11 cellular contexts compared by ENCODE assay signal in genomic region chr10:4051011-4051407, GRCh38.
DNase-seq lines count a peak whose midpoint lies in the region; ATAC-seq and TF ChIP-seq lines count a peak whose summit lies in the region.
"Had no signal": no experiment of that assay in that cellular context is flagged by ENCODE, and none has a peak within 500 bp of the region (broad histone marks: within the 10 kb centered on the region; RNA-seq: fewer than 3 reads in every experiment).

No MANE protein-coding gene starts in this region.

- no peaks in the 10 kb centered on the region for H3K27me3 Mint-ChIP-seq in stimulated activated naive CD8-positive, alpha-beta T cell treated with anti-CD3 and anti-CD28 coated beads, Interleukin-15, Interleukin-2, amounts not matched to agents 100 ng/mL and 50 ng/mL, for 24 hours
- H3K27me3 Mint-ChIP-seq in stimulated activated naive CD8-positive, alpha-beta T cell treated with anti-CD3 and anti-CD28 coated beads, Interleukin-15, amount 100 ng/mL, for 72 hours = peaks cover 8% of the 10 kb centered on the region
- H3K27me3 Mint-ChIP-seq in nephron (ENCODE audit: low read depth) (peaks cover 4% of the 10 kb centered on the region), mesothelial cell of epicardium (ENCODE audit: low read depth) (no peaks in the 10 kb centered on the region)

- no peaks in the 10 kb centered on the region for H4K20me1 ChIP-seq in fibroblast of lung (ENCODE audit: control insufficient read depth, extremely low read depth, insufficient read depth, low read length)

- H3K9ac ChIP-seq in fibroblast of lung (ENCODE audit: insufficient read depth, low read length) = no peak overlapping the region

- H3K27me3 ChIP-seq in fibroblast of lung (ENCODE audit: control insufficient read depth, insufficient read depth, low read length) = no peaks in the 10 kb centered on the region

- DNase-seq in stimulated activated naive CD8-positive, alpha-beta T cell treated with anti-CD3 and anti-CD28 coated beads, Interleukin-15, amount 100 ng/mL, for 72 hours = no peak
- peak in 1 of 2 donors; percentile 83 for DNase-seq in fibroblast of lung (ENCODE audit: low read depth in 2 of 2)
- no peak for DNase-seq in mesothelial cell of epicardium (ENCODE audit: low spot score in 2 of 2, unreplicated experiment in 2 of 2)
- no peak for DNase-seq in activated CD4-positive, CD25-positive, alpha-beta regulatory T cell treated with anti-CD3 and anti-CD28 coated beads, Interleukin-2, amount 50 U/mL, for 72 hours
- DNase-seq: central memory CD4-positive, alpha-beta T cell; NCI-H1930; T-helper 9 cell had no signal

- no peaks in the 10 kb centered on the region for H3K36me3 ChIP-seq in fibroblast of lung (ENCODE audit: control insufficient read depth, insufficient read depth, low read length)

- no peaks in the 10 kb centered on the region for H3K79me2 ChIP-seq in fibroblast of lung (ENCODE audit: control insufficient read depth, insufficient read depth, low read length)

- H3K4me2 ChIP-seq in fibroblast of lung (ENCODE audit: extremely low read depth, insufficient read depth, low read length) = peak overlapping the region; percentile 97

- peak overlapping the region; percentile 82 for H2AFZ ChIP-seq in fibroblast of lung (ENCODE audit: low read length)

- no peaks in the 10 kb centered on the region for H3K4me1 Mint-ChIP-seq in stimulated activated naive CD8-positive, alpha-beta T cell treated with anti-CD3 and anti-CD28 coated beads, Interleukin-15, Interleukin-2, amounts not matched to agents 100 ng/mL and 50 ng/mL, for 24 hours (ENCODE audit: low read depth)
- peaks cover 8% of the 10 kb centered on the region for H3K4me1 Mint-ChIP-seq in stimulated activated naive CD8-positive, alpha-beta T cell treated with anti-CD3 and anti-CD28 coated beads, Interleukin-15, amount 100 ng/mL, for 72 hours
- H3K4me1 Mint-ChIP-seq in nephron = peaks cover 40% of the 10 kb centered on the region
- H3K4me1 Mint-ChIP-seq in mesothelial cell of epicardium = no peaks in the 10 kb centered on the region

- H3K9me3 ChIP-seq in fibroblast of lung (ENCODE audit: control insufficient read depth, insufficient read depth, low read depth, low read length) = no peaks in the 10 kb centered on the region

- no peak overlapping the region for H3K27ac Mint-ChIP-seq in stimulated activated naive CD8-positive, alpha-beta T cell treated with anti-CD3 and anti-CD28 coated beads, Interleukin-15, Interleukin-2, amounts not matched to agents 100 ng/mL and 50 ng/mL, for 24 hours
- H3K27ac Mint-ChIP-seq in stimulated activated naive CD8-positive, alpha-beta T cell treated with anti-CD3 and anti-CD28 coated beads, Interleukin-15, amount 100 ng/mL, for 72 hours = no peak overlapping the region
- peak overlapping the region; percentile 39 to 82 (median 72) for H3K27ac Mint-ChIP-seq in nephron
- H3K27ac Mint-ChIP-seq in mesothelial cell of epicardium = no peak overlapping the region

- no peaks in the 10 kb centered on the region for H3K4me1 ChIP-seq in fibroblast of lung (ENCODE audit: control insufficient read depth, extremely low read depth, insufficient read depth, low read length)

- peak overlapping the region; percentile 27 to 50 (median 46) for H3K4me3 ChIP-seq in fibroblast of lung (replicated peaks in 1 of 4; ENCODE audit: control extremely low read depth in 1 of 4, insufficient read depth in 1 of 4, low read depth in 3 of 4, low read length in 4 of 4)

- TF ChIP-seq CTCF in fibroblast of lung (conservative IDR thresholded peaks at IDR 0.05 in 1 of 2, IDR thresholded peaks at IDR 0.05 in 1 of 2; ENCODE audit: low read depth in 1 of 2, low read length in 2 of 2) = no peak
- TF ChIP-seq CTCF in nephron (IDR thresholded peaks at IDR 0.05; ENCODE audit: unreplicated experiment in 3 of 3) = no peak
- no peak for TF ChIP-seq CTCF in mesothelial cell of epicardium (IDR thresholded peaks at IDR 0.05; ENCODE audit: unreplicated experiment)

- ATAC-seq in stimulated activated naive CD8-positive, alpha-beta T cell treated with anti-CD3 and anti-CD28 coated beads, Interleukin-15, amount 100 ng/mL, for 72 hours = no peak
- ATAC-seq in HG03280 (IDR thresholded peaks at IDR 0.05; ENCODE audit: unreplicated experiment) (no peak), GM19395 (IDR thresholded peaks at IDR 0.05; ENCODE audit: unreplicated experiment) (no peak)

- no peaks in the 10 kb centered on the region for H3K9me3 Mint-ChIP-seq in stimulated activated naive CD8-positive, alpha-beta T cell treated with anti-CD3 and anti-CD28 coated beads, Interleukin-15, Interleukin-2, amounts not matched to agents 100 ng/mL and 50 ng/mL, for 24 hours
- no peaks in the 10 kb centered on the region for H3K9me3 Mint-ChIP-seq in stimulated activated naive CD8-positive, alpha-beta T cell treated with anti-CD3 and anti-CD28 coated beads, Interleukin-15, amount 100 ng/mL, for 72 hours
- H3K9me3 Mint-ChIP-seq in nephron (peaks cover 5% of the 10 kb centered on the region), mesothelial cell of epicardium (no peaks in the 10 kb centered on the region)

- H3K4me3 Mint-ChIP-seq in stimulated activated naive CD8-positive, alpha-beta T cell treated with anti-CD3 and anti-CD28 coated beads, Interleukin-15, Interleukin-2, amounts not matched to agents 100 ng/mL and 50 ng/mL, for 24 hours = peak overlapping the region; percentile 30
- H3K4me3 Mint-ChIP-seq in stimulated activated naive CD8-positive, alpha-beta T cell treated with anti-CD3 and anti-CD28 coated beads, Interleukin-15, amount 100 ng/mL, for 72 hours = no peak overlapping the region
- H3K4me3 Mint-ChIP-seq in nephron = peak overlapping the region in 1 of 3 experiments; percentile 28
- H3K4me3 Mint-ChIP-seq in mesothelial cell of epicardium = no peak overlapping the region

- H3K27ac ChIP-seq in fibroblast of lung (ENCODE audit: insufficient read depth, low read length) = peak overlapping the region; percentile 73

- H3K36me3 Mint-ChIP-seq in stimulated activated naive CD8-positive, alpha-beta T cell treated with anti-CD3 and anti-CD28 coated beads, Interleukin-15, Interleukin-2, amounts not matched to agents 100 ng/mL and 50 ng/mL, for 24 hours (ENCODE audit: low read depth) = no peaks in the 10 kb centered on the region
- H3K36me3 Mint-ChIP-seq in nephron (ENCODE audit: low read depth) = no peaks in the 10 kb centered on the region
- no peaks in the 10 kb centered on the region for H3K36me3 Mint-ChIP-seq in mesothelial cell of epicardium

Comparison
In these comparisons a context has a peak if more than half of its experiments do, and no peak if none do; other contexts are left out.
1. H3K27ac Mint-ChIP-seq: peak in nephron (3 of 3); none in stimulated activated naive CD8-positive, alpha-beta T cell treated with anti-CD3 and anti-CD28 coated beads, Interleukin-15, Interleukin-2, amounts not matched to agents 100 ng/mL and 50 ng/mL, for 24 hours (single experiment), stimulated activated naive CD8-positive, alpha-beta T cell treated with anti-CD3 and anti-CD28 coated beads, Interleukin-15, amount 100 ng/mL, for 72 hours (0 of 2) and mesothelial cell of epicardium (single experiment).